1 cellular context compared by ENCODE assay signal in the genomic region with DNA sequence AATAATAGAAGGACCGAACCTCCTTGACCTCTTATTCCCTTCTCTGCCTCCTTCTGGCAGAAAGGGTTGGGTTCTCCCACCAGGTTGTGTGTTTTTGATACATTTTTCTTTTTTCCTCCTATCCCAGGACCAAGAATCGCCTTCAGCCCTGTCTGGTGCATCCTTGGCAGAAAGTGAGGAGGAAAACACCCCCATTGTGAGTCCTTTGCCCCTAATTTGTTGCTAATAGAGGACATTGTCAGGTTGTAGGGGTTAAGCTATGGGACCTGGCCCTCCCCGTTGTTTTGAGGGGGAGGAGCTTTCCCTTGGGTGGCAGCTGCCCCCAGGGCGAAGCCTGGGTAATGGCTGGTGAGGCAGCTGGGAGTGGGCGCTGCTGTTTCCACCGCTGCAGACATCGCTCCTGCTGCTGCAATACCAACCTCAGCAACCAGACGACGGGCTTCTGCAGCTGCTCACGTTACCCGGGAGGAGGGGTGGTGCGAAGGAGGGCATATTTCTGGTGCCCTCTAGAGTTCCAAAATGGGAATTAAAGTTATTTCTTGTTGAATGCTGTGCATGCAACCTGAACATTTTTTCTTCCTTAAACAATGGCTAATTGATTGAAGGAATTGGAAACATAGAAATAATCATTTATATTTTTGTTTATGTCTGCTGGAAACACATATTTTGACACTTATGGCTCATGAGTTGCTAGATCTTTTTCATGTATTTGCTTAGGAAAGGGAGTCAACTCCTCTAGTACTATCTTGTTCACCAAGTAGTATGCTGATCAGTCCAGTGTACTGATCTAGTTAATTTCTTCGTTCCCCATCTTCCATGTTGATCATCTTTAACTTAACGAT.
A peak's percentile ranks its signal among the peaks of the same experiment; 100 is the strongest.
TF ChIP-seq lines count a peak whose summit lies in the region.

No MANE protein-coding gene starts in this region.

TF ChIP-seq in HCT116, 20 proteins besides CTCF, POLR2A, EP300 and RAD21 (continued from another document):
- TF ChIP-seq, protein P1, sequence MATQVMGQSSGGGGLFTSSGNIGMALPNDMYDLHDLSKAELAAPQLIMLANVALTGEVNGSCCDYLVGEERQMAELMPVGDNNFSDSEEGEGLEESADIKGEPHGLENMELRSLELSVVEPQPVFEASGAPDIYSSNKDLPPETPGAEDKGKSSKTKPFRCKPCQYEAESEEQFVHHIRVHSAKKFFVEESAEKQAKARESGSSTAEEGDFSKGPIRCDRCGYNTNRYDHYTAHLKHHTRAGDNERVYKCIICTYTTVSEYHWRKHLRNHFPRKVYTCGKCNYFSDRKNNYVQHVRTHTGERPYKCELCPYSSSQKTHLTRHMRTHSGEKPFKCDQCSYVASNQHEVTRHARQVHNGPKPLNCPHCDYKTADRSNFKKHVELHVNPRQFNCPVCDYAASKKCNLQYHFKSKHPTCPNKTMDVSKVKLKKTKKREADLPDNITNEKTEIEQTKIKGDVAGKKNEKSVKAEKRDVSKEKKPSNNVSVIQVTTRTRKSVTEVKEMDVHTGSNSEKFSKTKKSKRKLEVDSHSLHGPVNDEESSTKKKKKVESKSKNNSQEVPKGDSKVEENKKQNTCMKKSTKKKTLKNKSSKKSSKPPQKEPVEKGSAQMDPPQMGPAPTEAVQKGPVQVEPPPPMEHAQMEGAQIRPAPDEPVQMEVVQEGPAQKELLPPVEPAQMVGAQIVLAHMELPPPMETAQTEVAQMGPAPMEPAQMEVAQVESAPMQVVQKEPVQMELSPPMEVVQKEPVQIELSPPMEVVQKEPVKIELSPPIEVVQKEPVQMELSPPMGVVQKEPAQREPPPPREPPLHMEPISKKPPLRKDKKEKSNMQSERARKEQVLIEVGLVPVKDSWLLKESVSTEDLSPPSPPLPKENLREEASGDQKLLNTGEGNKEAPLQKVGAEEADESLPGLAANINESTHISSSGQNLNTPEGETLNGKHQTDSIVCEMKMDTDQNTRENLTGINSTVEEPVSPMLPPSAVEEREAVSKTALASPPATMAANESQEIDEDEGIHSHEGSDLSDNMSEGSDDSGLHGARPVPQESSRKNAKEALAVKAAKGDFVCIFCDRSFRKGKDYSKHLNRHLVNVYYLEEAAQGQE (IDR thresholded peaks at IDR 0.05; ENCODE audit: low read depth), result no peak
- TF ChIP-seq EZH2 (IDR thresholded peaks at IDR 0.05), result no peak
- TF ChIP-seq POLR2AphosphoS5 (IDR thresholded peaks at IDR 0.05; ENCODE audit: low read depth, low read length), result 0 out of 2 replicates have a peak, but pooled peaks have one; percentile 41
TF ChIP-seq in HCT116: peak in this region for 2.
